1 cellular context compared by ENCODE assay signal in the genomic region with DNA sequence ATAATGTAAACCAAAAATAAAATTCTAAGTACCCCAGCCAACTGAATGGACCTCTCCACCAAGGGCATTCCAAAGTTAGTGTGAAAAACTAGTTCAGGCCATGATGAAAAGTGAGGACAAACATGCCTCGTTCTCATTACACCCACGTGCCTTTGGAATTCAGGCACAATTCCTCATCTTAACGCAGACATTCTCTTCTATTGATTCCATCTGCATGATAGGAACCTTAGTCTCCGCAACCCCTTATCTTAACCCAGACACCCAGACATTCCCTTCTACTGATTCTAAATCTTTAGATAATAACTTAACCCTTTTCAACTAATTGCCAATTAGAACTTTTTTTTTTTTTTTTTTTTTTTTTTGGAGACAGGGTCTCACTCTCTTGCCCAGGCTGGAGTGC.
TF ChIP-seq lines count a peak whose summit lies in the region.

No MANE protein-coding gene starts in this region.

TF ChIP-seq in K562, 482 proteins besides CTCF, POLR2A, EP300 and RAD21 (continued from another document):
- TF ChIP-seq, protein P1, sequence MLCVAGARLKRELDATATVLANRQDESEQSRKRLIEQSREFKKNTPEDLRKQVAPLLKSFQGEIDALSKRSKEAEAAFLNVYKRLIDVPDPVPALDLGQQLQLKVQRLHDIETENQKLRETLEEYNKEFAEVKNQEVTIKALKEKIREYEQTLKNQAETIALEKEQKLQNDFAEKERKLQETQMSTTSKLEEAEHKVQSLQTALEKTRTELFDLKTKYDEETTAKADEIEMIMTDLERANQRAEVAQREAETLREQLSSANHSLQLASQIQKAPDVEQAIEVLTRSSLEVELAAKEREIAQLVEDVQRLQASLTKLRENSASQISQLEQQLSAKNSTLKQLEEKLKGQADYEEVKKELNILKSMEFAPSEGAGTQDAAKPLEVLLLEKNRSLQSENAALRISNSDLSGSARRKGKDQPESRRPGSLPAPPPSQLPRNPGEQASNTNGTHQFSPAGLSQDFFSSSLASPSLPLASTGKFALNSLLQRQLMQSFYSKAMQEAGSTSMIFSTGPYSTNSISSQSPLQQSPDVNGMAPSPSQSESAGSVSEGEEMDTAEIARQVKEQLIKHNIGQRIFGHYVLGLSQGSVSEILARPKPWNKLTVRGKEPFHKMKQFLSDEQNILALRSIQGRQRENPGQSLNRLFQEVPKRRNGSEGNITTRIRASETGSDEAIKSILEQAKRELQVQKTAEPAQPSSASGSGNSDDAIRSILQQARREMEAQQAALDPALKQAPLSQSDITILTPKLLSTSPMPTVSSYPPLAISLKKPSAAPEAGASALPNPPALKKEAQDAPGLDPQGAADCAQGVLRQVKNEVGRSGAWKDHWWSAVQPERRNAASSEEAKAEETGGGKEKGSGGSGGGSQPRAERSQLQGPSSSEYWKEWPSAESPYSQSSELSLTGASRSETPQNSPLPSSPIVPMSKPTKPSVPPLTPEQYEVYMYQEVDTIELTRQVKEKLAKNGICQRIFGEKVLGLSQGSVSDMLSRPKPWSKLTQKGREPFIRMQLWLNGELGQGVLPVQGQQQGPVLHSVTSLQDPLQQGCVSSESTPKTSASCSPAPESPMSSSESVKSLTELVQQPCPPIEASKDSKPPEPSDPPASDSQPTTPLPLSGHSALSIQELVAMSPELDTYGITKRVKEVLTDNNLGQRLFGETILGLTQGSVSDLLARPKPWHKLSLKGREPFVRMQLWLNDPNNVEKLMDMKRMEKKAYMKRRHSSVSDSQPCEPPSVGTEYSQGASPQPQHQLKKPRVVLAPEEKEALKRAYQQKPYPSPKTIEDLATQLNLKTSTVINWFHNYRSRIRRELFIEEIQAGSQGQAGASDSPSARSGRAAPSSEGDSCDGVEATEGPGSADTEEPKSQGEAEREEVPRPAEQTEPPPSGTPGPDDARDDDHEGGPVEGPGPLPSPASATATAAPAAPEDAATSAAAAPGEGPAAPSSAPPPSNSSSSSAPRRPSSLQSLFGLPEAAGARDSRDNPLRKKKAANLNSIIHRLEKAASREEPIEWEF (CRISPR knock-in tag; IDR thresholded peaks at IDR 0.05): no peak
- TF ChIP-seq KLF1 (tag; IDR thresholded peaks at IDR 0.05) (no peak), C11orf30 (IDR thresholded peaks at IDR 0.05; ENCODE audit: low read depth) (no peak), NFE2L1 (tag; IDR thresholded peaks at IDR 0.05; ENCODE audit: borderline replicate concordance, low read depth) (no peak), SREBF1 (IDR thresholded peaks at IDR 0.05; ENCODE audit: borderline replicate concordance, low read depth, low read length) (no peak), JUN (IDR thresholded peaks at IDR 0.05; ENCODE audit: borderline replicate concordance, low read depth, low read length) (no peak), JUN (CRISPR knock-in tag; IDR thresholded peaks at IDR 0.05; ENCODE audit: borderline replicate concordance) (no peak), ZNF507 (tag; conservative IDR thresholded peaks at IDR 0.05) (no peak), L3MBTL2 (IDR thresholded peaks at IDR 0.05) (peak; percentile 96), RBM34 (IDR thresholded peaks at IDR 0.05; ENCODE audit: borderline replicate concordance, insufficient read depth, low read length) (no peak), ZNF347 (CRISPR knock-in tag; IDR thresholded peaks at IDR 0.05; ENCODE audit: low read depth) (no peak), MYBL2 (IDR thresholded peaks at IDR 0.05; ENCODE audit: low read depth) (no peak), MYBL2 (CRISPR knock-in tag; IDR thresholded peaks at IDR 0.05; ENCODE audit: borderline replicate concordance) (no peak), NR2C1 (IDR thresholded peaks at IDR 0.05) (no peak), NR2C1 (tag; IDR thresholded peaks at IDR 0.05) (no peak), ZNF766 (CRISPR knock-in tag; conservative IDR thresholded peaks at IDR 0.05) (no peak), MYNN (IDR thresholded peaks at IDR 0.05) (no peak), MYNN (CRISPR knock-in tag; IDR thresholded peaks at IDR 0.05) (no peak), EHMT2 (IDR thresholded peaks at IDR 0.05) (no peak), CBFA2T2 (conservative IDR thresholded peaks at IDR 0.05) (0 out of 2 replicates have a peak, but pooled peaks have one; percentile 15), DPF2 (IDR thresholded peaks at IDR 0.05) (peak; percentile 15; the same call in 1 of the 2 replicates), ZNF57 (CRISPR knock-in tag; IDR thresholded peaks at IDR 0.05) (no peak), NCOA1 (IDR thresholded peaks at IDR 0.05; ENCODE audit: low read depth) (no peak), HNRNPH1 (optimal IDR thresholded peaks at IDR 0.05; ENCODE audit: low read depth, low read length) (no peak), OTX1 (CRISPR knock-in tag; IDR thresholded peaks at IDR 0.05) (no peak), ZNF583 (CRISPR knock-in tag; IDR thresholded peaks at IDR 0.05) (no peak), ZNF785 (CRISPR knock-in tag; IDR thresholded peaks at IDR 0.05) (no peak), NR1H2 (CRISPR knock-in tag; IDR thresholded peaks at IDR 0.05) (no peak), ZNF217 (CRISPR knock-in tag; IDR thresholded peaks at IDR 0.05) (no peak), ELF4 (CRISPR knock-in tag; IDR thresholded peaks at IDR 0.05) (no peak), ATF1 (CRISPR knock-in tag; IDR thresholded peaks at IDR 0.05) (no peak), ATF1 (tag; IDR thresholded peaks at IDR 0.05) (no peak), HDAC2 (IDR thresholded peaks at IDR 0.05) (peak; percentile 39; the same call in 1 of the 2 replicates)
- TF ChIP-seq, protein P2, sequence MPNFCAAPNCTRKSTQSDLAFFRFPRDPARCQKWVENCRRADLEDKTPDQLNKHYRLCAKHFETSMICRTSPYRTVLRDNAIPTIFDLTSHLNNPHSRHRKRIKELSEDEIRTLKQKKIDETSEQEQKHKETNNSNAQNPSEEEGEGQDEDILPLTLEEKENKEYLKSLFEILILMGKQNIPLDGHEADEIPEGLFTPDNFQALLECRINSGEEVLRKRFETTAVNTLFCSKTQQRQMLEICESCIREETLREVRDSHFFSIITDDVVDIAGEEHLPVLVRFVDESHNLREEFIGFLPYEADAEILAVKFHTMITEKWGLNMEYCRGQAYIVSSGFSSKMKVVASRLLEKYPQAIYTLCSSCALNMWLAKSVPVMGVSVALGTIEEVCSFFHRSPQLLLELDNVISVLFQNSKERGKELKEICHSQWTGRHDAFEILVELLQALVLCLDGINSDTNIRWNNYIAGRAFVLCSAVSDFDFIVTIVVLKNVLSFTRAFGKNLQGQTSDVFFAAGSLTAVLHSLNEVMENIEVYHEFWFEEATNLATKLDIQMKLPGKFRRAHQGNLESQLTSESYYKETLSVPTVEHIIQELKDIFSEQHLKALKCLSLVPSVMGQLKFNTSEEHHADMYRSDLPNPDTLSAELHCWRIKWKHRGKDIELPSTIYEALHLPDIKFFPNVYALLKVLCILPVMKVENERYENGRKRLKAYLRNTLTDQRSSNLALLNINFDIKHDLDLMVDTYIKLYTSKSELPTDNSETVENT (CRISPR knock-in tag; IDR thresholded peaks at IDR 0.05): no peak
- TF ChIP-seq, protein P3, sequence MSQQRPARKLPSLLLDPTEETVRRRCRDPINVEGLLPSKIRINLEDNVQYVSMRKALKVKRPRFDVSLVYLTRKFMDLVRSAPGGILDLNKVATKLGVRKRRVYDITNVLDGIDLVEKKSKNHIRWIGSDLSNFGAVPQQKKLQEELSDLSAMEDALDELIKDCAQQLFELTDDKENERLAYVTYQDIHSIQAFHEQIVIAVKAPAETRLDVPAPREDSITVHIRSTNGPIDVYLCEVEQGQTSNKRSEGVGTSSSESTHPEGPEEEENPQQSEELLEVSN (IDR thresholded peaks at IDR 0.05; ENCODE audit: borderline replicate concordance in 1 of 2, extremely low read depth in 1 of 2, insufficient read depth in 1 of 2, insufficient read length in 1 of 2, low read depth in 1 of 2, low read length in 1 of 2, poor library complexity in 1 of 2, severe bottlenecking in 1 of 2): peak; percentile 43 to 63
- TF ChIP-seq, protein P4, sequence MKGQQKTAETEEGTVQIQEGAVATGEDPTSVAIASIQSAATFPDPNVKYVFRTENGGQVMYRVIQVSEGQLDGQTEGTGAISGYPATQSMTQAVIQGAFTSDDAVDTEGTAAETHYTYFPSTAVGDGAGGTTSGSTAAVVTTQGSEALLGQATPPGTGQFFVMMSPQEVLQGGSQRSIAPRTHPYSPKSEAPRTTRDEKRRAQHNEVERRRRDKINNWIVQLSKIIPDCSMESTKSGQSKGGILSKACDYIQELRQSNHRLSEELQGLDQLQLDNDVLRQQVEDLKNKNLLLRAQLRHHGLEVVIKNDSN (CRISPR knock-in tag; IDR thresholded peaks at IDR 0.05): no peak
- TF ChIP-seq, protein P5, sequence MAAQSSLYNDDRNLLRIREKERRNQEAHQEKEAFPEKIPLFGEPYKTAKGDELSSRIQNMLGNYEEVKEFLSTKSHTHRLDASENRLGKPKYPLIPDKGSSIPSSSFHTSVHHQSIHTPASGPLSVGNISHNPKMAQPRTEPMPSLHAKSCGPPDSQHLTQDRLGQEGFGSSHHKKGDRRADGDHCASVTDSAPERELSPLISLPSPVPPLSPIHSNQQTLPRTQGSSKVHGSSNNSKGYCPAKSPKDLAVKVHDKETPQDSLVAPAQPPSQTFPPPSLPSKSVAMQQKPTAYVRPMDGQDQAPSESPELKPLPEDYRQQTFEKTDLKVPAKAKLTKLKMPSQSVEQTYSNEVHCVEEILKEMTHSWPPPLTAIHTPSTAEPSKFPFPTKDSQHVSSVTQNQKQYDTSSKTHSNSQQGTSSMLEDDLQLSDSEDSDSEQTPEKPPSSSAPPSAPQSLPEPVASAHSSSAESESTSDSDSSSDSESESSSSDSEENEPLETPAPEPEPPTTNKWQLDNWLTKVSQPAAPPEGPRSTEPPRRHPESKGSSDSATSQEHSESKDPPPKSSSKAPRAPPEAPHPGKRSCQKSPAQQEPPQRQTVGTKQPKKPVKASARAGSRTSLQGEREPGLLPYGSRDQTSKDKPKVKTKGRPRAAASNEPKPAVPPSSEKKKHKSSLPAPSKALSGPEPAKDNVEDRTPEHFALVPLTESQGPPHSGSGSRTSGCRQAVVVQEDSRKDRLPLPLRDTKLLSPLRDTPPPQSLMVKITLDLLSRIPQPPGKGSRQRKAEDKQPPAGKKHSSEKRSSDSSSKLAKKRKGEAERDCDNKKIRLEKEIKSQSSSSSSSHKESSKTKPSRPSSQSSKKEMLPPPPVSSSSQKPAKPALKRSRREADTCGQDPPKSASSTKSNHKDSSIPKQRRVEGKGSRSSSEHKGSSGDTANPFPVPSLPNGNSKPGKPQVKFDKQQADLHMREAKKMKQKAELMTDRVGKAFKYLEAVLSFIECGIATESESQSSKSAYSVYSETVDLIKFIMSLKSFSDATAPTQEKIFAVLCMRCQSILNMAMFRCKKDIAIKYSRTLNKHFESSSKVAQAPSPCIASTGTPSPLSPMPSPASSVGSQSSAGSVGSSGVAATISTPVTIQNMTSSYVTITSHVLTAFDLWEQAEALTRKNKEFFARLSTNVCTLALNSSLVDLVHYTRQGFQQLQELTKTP (IDR thresholded peaks at IDR 0.05; ENCODE audit: low read depth in 1 of 2, partially characterized antibody in 2 of 2): no peak
